In the genomic region with DNA sequence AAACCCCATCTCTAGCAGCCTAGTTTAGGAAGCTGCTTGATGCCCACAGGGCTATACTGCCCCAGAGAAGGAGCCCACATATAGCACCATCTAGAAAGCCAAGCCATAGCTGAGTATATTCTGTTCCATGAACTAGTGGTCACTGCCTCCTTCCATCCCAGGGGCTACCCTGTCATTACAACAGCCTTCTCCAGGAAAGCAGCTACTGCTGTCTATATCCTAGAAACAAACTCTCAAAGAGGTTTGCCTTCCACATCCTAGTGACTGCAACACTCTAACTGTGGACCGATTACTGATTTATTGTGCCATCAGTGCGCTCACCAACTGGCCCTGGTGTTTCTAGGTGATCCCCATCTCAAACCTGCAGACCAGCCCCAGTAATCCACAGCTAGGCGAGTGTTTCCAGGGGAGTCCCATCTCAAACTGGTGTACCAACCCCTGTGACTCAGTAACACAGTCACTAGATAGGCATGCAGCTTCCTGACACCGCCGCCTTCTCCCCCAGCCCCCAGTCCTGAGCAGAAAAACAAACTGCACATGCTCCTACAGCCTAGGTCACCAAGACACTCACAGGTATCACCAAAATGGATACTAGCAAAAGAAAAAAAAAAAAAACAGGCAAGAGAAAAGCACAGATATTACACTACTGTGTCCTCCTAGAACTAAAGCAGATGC, we compare ENCODE assay signal across 10 cellular contexts. TPM values are rescaled to one million over a fixed set of nuclear protein-coding genes. Genes with fewer than 3 reads are reported as not detected.
DNase-seq lines count a peak whose midpoint lies in the region; ATAC-seq and TF ChIP-seq lines count a peak whose summit lies in the region.
"Had no signal": no experiment of that assay in that cellular context is flagged by ENCODE, and none has a peak within 500 bp of the region (broad histone marks: within the 10 kb centered on the region; RNA-seq: fewer than 3 reads in every experiment).

No MANE protein-coding gene starts in this region.

- no peak for TF ChIP-seq CTCF in IMR-90 (conservative IDR thresholded peaks at IDR 0.05; ENCODE audit: low read depth, low read length)
- no peak for TF ChIP-seq CTCF in cardiac fibroblast (IDR thresholded peaks at IDR 0.05; ENCODE audit: low read depth, low read length)

- H2BK15ac ChIP-seq in IMR-90 (ENCODE audit: low read depth, low read length) (peak overlapping the region; percentile 96; the same call in 2 of the 3 replicates), mesenchymal stem cell (ENCODE audit: low read depth, poor library complexity, severe bottlenecking) (no peak overlapping the region)

- ATAC-seq in IMR-90 (ENCODE audit: low read depth), result peak; percentile 98
- ATAC-seq: activated CD8-positive, alpha-beta T cell treated with anti-CD3 and anti-CD28 coated beads, Interleukin-2, amount 10 ng/mL, durations not matched to agents 7 days and 5 days had no signal

- CTCF ChIA-PET in IMR-90 (lab: Yijun Ruan, JAX), result interaction anchor here (1.1 kb wide), 1 partner anchor 67 kb away, joined by 4 read pairs; no protein-coding TSS in a partner anchor
- CTCF ChIA-PET in CD4-positive, alpha-beta memory T cell (lab: Charles Lee; ENCODE audit: partially characterized antibody), result no interaction called here

- 0 out of 2 replicates have a peak overlapping the region, but pooled peaks have one; percentile 28 for H3K4me2 ChIP-seq in IMR-90 (ENCODE audit: low read depth, low read length)
- no peak overlapping the region for H3K4me2 ChIP-seq in mesenchymal stem cell (ENCODE audit: low read length, poor library complexity, severe bottlenecking)

- TF ChIP-seq POLR2A in IMR-90 (IDR thresholded peaks at IDR 0.05; ENCODE audit: low read depth, low read length), result no peak

- H3K9me3 Mint-ChIP-seq in CD4-positive, alpha-beta memory T cell, result peaks cover 0 to 4% (median 0%) of the 10 kb centered on the region in 8 donors

- H3K27ac ChIP-seq in IMR-90 (ENCODE audit: insufficient read depth, low read length) (peak overlapping the region; percentile 20; the same call in 1 of the 2 replicates), mesenchymal stem cell (ENCODE audit: low read length, poor library complexity, severe bottlenecking) (peak overlapping the region; percentile 33)
- no peak overlapping the region for H3K27ac ChIP-seq in CD4-positive, alpha-beta memory T cell (ENCODE audit: low read depth, low read length)

- H3K36me3 Mint-ChIP-seq in CD4-positive, alpha-beta memory T cell, result peaks cover 46 to 48% of the 10 kb centered on the region in 2 donors

- H3K14ac ChIP-seq in IMR-90 (replicated peaks; ENCODE audit: low read depth, low read length) (peak overlapping the region; percentile 85; the same call in 1 of the 2 replicates), mesenchymal stem cell (ENCODE audit: low read length in 2 of 2) (no peak overlapping the region)

- H3K9me3 ChIP-seq in IMR-90 (ENCODE audit: control insufficient read depth, insufficient read depth, low read length) (no peaks in the 10 kb centered on the region; the same call in 1 of the 2 replicates), mesenchymal stem cell (ENCODE audit: control insufficient read depth, low read length) (no peaks in the 10 kb centered on the region)
- H3K9me3 ChIP-seq in CD4-positive, alpha-beta memory T cell (ENCODE audit: control insufficient read depth in 1 of 2, low read length in 2 of 2), result no peaks in the 10 kb centered on the region

- peaks cover 6% of the 10 kb centered on the region for H3K9me1 ChIP-seq in IMR-90 (ENCODE audit: insufficient read depth, low read length)

- POLR2A ChIA-PET in IMR-90 (lab: Charles Lee; ENCODE audit: unreplicated experiment), result no interaction called here
- POLR2A ChIA-PET in CD4-positive, alpha-beta memory T cell (lab: Charles Lee; ENCODE audit: partially characterized antibody), result no interaction called here

- H3K56ac ChIP-seq in IMR-90 (ENCODE audit: extremely low read depth, insufficient read depth, low read length), result no peak overlapping the region; the same call in 1 of the 2 replicates

- peaks cover 4% of the 10 kb centered on the region for H4K20me1 ChIP-seq in IMR-90 (ENCODE audit: insufficient read depth, low read length)

- H3K4me3 ChIP-seq in IMR-90 (ENCODE audit: insufficient read depth, low read depth, low read length) (no peak overlapping the region), cardiac fibroblast (replicated peaks in 1 of 2; ENCODE audit: low read depth in 2 of 2, low read length in 2 of 2) (no peak overlapping the region), mesenchymal stem cell (ENCODE audit: insufficient read depth in 1 of 2, low read depth in 1 of 2, low read length in 2 of 2) (no peak overlapping the region)
- no peak overlapping the region for H3K4me3 ChIP-seq in CD4-positive, alpha-beta memory T cell (ENCODE audit: low read length in 2 of 2)

- H4K91ac ChIP-seq in IMR-90 (ENCODE audit: insufficient read depth, low read depth, low read length) (peak overlapping the region; percentile 91), mesenchymal stem cell (ENCODE audit: low read length) (no peak overlapping the region)

- H3K23ac ChIP-seq in IMR-90 (ENCODE audit: low read depth, low read length), result peak overlapping the region; percentile 62; the same call in 1 of the 2 replicates
- H3K23ac ChIP-seq in mesenchymal stem cell (ENCODE audit: low read length in 2 of 2), result no peak overlapping the region

- H3K27me3 Mint-ChIP-seq in CD4-positive, alpha-beta memory T cell, result no peaks in the 10 kb centered on the region

- H2AK5ac ChIP-seq in IMR-90 (ENCODE audit: low read depth, low read length), result peak overlapping the region; percentile 97
- no peak overlapping the region for H2AK5ac ChIP-seq in mesenchymal stem cell (ENCODE audit: low read length, severe bottlenecking)

- H3K4me1 ChIP-seq in IMR-90 (ENCODE audit: control insufficient read depth, insufficient read depth, low read length) (peaks cover 8% of the 10 kb centered on the region), mesenchymal stem cell (ENCODE audit: control insufficient read depth, insufficient read depth, low read depth, low read length) (peaks cover 5% of the 10 kb centered on the region)
- peaks cover 11% of the 10 kb centered on the region for H3K4me1 ChIP-seq in CD4-positive, alpha-beta memory T cell (ENCODE audit: insufficient read depth, low read length)

- peak overlapping the region; percentile 69 for H2BK5ac ChIP-seq in IMR-90 (ENCODE audit: low read depth, low read length, poor library complexity, severe bottlenecking)
- no peak overlapping the region for H2BK5ac ChIP-seq in mesenchymal stem cell (ENCODE audit: low read depth, low read length, poor library complexity, severe bottlenecking)

- no peak; the same call in 1 of the 2 replicates for TF ChIP-seq RAD21 in IMR-90 (IDR thresholded peaks at IDR 0.05; ENCODE audit: low read length)

- H3K18ac ChIP-seq in IMR-90 (ENCODE audit: low read depth, low read length) (peak overlapping the region; percentile 20; the same call in 1 of the 2 replicates), mesenchymal stem cell (ENCODE audit: low read depth in 1 of 2, low read length in 2 of 2) (no peak overlapping the region)

- intact Hi-C loops in IMR-90 (cut with micrococcal nuclease), result loop anchor here (2.0 kb wide), 1 partner anchor 330 kb away; no protein-coding TSS in a partner anchor
- intact Hi-C loops in CD4-positive, alpha-beta memory T cell (cut with micrococcal nuclease), result no loop called here

- no peak overlapping the region for H2BK12ac ChIP-seq in mesenchymal stem cell (ENCODE audit: low read length in 2 of 2)

- H3K27me3 ChIP-seq in IMR-90 (ENCODE audit: control insufficient read depth, insufficient read depth, low read length), result no peaks in the 10 kb centered on the region
- H3K27me3 ChIP-seq in mesenchymal stem cell (ENCODE audit: control insufficient read depth in 1 of 2, insufficient read depth in 1 of 2, low read length in 2 of 2), result no peaks in the 10 kb centered on the region
- no peaks in the 10 kb centered on the region for H3K27me3 ChIP-seq in CD4-positive, alpha-beta memory T cell (ENCODE audit: insufficient read depth, low read length)

- peaks cover 16 to 43% (median 26%) of the 10 kb centered on the region in 4 donors for H3K4me1 Mint-ChIP-seq in CD4-positive, alpha-beta memory T cell

- H4K5ac ChIP-seq in IMR-90 (ENCODE audit: low read depth, low read length), result peak overlapping the region; percentile 14; the same call in 1 of the 2 replicates

- peak overlapping the region; percentile 94 for H3K4ac ChIP-seq in IMR-90 (ENCODE audit: low read depth, low read length)
- no peak overlapping the region for H3K4ac ChIP-seq in mesenchymal stem cell (ENCODE audit: low read depth in 1 of 2, low read length in 2 of 2)

- no peak overlapping the region for H3K27ac Mint-ChIP-seq in CD4-positive, alpha-beta memory T cell
- H3K27ac Mint-ChIP-seq: activated CD8-positive, alpha-beta T cell treated with anti-CD3 and anti-CD28 coated beads, Interleukin-2, amount 10 ng/mL, durations not matched to agents 7 days and 5 days had no signal

- peak overlapping the region; percentile 90 for H2BK20ac ChIP-seq in IMR-90 (ENCODE audit: low read depth, low read length)

- BruUV-seq in IMR-90 (replicated peaks; lab: Mats Ljungman, UMichigan), result no TSS peak

- no peak overlapping the region for H2AFZ ChIP-seq in IMR-90 (replicated peaks; ENCODE audit: low read length, poor library complexity)
- no peak overlapping the region for H2AFZ ChIP-seq in mesenchymal stem cell (ENCODE audit: low read depth, low read length)

- H2BK120ac ChIP-seq in IMR-90 (ENCODE audit: low read depth, low read length) (peak overlapping the region; percentile 91), mesenchymal stem cell (ENCODE audit: low read depth, low read length) (no peak overlapping the region)

- DNase-seq in Caki2 (ENCODE audit: low read depth) (peak; percentile 75), IMR-90 (peak; percentile 87), cardiac fibroblast (ENCODE audit: low read depth in 2 of 2) (peak; percentile 70 to 90), mesenchymal stem cell (peak; percentile 83), DMS114 treated with DMSO at 0.1 percent for 48 hours (lab: John Stamatoyannopoulos, UW; ENCODE audit: unreplicated experiment) (no peak), mucosa of gallbladder (ENCODE audit: low spot score) (no peak), NCI-H2227 treated with DMSO at 0.1 percent for 48 hours (lab: John Stamatoyannopoulos, UW) (no peak)
- no peak for DNase-seq in CD4-positive, alpha-beta memory T cell
- DNase-seq: activated CD8-positive, alpha-beta T cell treated with anti-CD3 and anti-CD28 coated beads, Interleukin-2, amount 10 ng/mL, durations not matched to agents 7 days and 5 days; caudate nucleus had no signal

- H4K8ac ChIP-seq in IMR-90 (ENCODE audit: low read depth in 2 of 2, low read length in 2 of 2) (peak overlapping the region; percentile 42 to 87; a peak in 2 of 4 replicates), mesenchymal stem cell (ENCODE audit: low read length) (no peak overlapping the region)

- H3K79me1 ChIP-seq in IMR-90 (ENCODE audit: low read depth in 1 of 2, low read length in 2 of 2) (peaks cover 17 to 45% of the 10 kb centered on the region in 2 experiments), mesenchymal stem cell (replicated peaks; ENCODE audit: low read length, poor library complexity, severe bottlenecking) (peaks cover 21% of the 10 kb centered on the region)

- no peak overlapping the region for H2AK9ac ChIP-seq in IMR-90 (replicated peaks; ENCODE audit: low read depth, low read length, poor library complexity)

- H3K4me3 Mint-ChIP-seq in CD4-positive, alpha-beta memory T cell, result no peak overlapping the region
- H3K4me3 Mint-ChIP-seq: activated CD8-positive, alpha-beta T cell treated with anti-CD3 and anti-CD28 coated beads, Interleukin-2, amount 10 ng/mL, durations not matched to agents 7 days and 5 days had no signal

- dilution Hi-C loops in IMR-90 (cut with HindIII; ENCODE audit: low sequenced_read_pairs, unreplicated experiment), result no loop called here

- in situ Hi-C loops in Caki2 (cut with HindIII; ENCODE audit: low pct_unique_long_range_greater_than_20kb, low sequenced_read_pairs), result no loop called here
- in situ Hi-C loops in IMR-90 (cut with MboI; ENCODE audit: low sequenced_read_pairs), result no loop called here

- WGBS in IMR-90 (ENCODE audit: extremely low coverage in 2 of 2, insufficient read length in 1 of 2), 2 experiments, result 86% methylated on average over 1 of the region's 5 CpGs; no CpG with 5 or more reads in 1 of the 2 experiments
- WGBS in mesenchymal stem cell, result 29% methylated on average over 5 of the region's 5 CpGs

- H3K9ac ChIP-seq in IMR-90 (ENCODE audit: low read depth, low read length), result no peak overlapping the region
- H3K9ac ChIP-seq in mesenchymal stem cell (ENCODE audit: low read length), result no peak overlapping the region

- H3K36me3 ChIP-seq in IMR-90 (ENCODE audit: control insufficient read depth, insufficient read depth, low read length), result peaks cover 14% of the 10 kb centered on the region
- peaks cover 15 to 28% of the 10 kb centered on the region in 2 experiments for H3K36me3 ChIP-seq in mesenchymal stem cell (ENCODE audit: control insufficient read depth in 1 of 2, insufficient read depth in 2 of 2, low read depth in 1 of 2, low read length in 2 of 2)
- H3K36me3 ChIP-seq in CD4-positive, alpha-beta memory T cell (ENCODE audit: insufficient read depth, low read length), result no peaks in the 10 kb centered on the region

RNA-seq across cellular contexts. Expression of a gene that starts 14.8 kb away (rescaled TPM):
- 53.2 and 56.1 TPM in 2 replicates for total RNA-seq in Caki2 (2014; rRNA removed; shearing (Covaris generic); ENCODE audit: low replicate concordance)
- total RNA-seq in IMR-90 (2012; rRNA removed) (92.7 and 95.8 TPM in 2 replicates), mucosa of gallbladder (65.1 TPM)
- 59.9 and 65.7 TPM in 2 replicates for polyA plus RNA-seq in IMR-90 (2012; rRNA removed)
- polyA plus RNA-seq in IMR-90 (2012; cell fraction: cytosol; rRNA removed), result 16.7 and 23.9 TPM in 2 replicates
- polyA plus RNA-seq in IMR-90 (2012; cell fraction: nucleus; rRNA removed; ENCODE audit: low replicate concordance), result 32.2 and 53.4 TPM in 2 replicates
- polyA plus RNA-seq in mesenchymal stem cell (2013, experiment 1 of 2), result 73.3 TPM
- polyA plus RNA-seq in mesenchymal stem cell (2013, experiment 2 of 2), result 74.4 TPM
- 10 to 100 TPM; 56.8 to 57.9 TPM for total RNA-seq in CD4-positive, alpha-beta memory T cell
- 10 to 100 TPM; 45.6 to 56.8 TPM for polyA plus RNA-seq in CD4-positive, alpha-beta memory T cell

Comparison
In these comparisons a context has a peak if more than half of its experiments do, and no peak if none do; other contexts are left out.
1. DNase-seq: peak in Caki2 (single experiment), IMR-90 (single experiment), cardiac fibroblast (2 of 2) and mesenchymal stem cell (single experiment); none in DMS114 treated with DMSO at 0.1 percent for 48 hours (single experiment), CD4-positive, alpha-beta memory T cell (0 of 5), mucosa of gallbladder (single experiment) and NCI-H2227 treated with DMSO at 0.1 percent for 48 hours (single experiment).